Comparison of ENCODE assay signal across 12 cellular contexts in the genomic region with DNA sequence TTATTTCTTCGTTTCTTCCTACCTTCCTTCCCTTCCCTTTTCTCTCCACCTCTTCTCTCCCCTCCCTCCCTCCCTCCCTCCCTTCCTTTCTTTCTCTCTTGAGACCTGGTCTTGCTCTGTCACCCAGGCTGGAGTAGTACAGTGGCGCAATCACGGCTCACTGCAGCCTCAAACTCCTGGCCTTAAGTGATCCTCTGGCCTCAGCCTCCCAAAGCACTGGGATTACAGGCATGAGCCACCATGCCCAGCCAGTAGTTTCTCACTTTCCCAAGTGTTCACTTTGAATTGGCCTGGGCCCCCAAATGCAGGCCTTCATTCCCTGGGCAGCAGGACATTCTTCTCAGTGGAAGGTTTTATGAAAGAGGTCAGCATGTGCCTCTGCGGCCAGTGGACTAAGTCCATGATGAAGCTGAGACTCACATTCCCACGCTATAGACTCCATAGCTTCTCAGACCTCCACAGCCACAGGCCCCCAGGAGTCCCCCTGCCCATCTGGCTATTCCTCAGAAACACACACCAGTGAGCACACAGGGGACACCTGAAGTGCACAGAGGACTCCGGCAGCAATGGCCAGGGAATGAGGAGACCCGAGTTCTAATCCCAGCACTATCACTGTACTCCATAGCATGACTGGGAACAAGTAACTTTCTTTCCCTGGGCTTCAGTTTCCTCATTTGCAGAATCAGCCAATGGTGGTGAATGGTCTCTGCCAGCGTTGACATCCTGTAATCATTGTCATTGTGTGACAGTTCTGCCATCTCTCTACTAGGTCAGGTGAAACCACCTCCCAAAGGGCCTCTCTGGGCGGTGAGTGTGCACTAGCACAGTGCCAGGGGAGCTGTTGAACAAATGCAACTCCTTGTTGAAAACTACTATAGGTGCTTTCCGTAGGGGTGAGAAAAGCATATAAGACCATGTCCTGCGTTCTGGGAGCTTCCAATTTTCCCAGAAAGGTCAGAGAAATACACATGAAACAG.
"Had no signal": no experiment of that assay in that cellular context is flagged by ENCODE, and none has a peak within 500 bp of the region (broad histone marks: within the 10 kb centered on the region; RNA-seq: fewer than 3 reads in every experiment).

No MANE protein-coding gene starts in this region.

- H3K4me3 Mint-ChIP-seq: activated CD8-positive, alpha-beta memory T cell treated with anti-CD3 and anti-CD28 coated beads, Interleukin-2, amount 10 ng/mL, durations not matched to agents 7 days and 5 days; activated naive CD8-positive, alpha-beta T cell treated with anti-CD3 and anti-CD28 coated beads for 36 hours; activated T-cell treated with anti-CD3 and anti-CD28 coated beads, Interleukin-2, amount 50 U/mL, for 24 hours; mesothelial cell of epicardium had no signal

- H3K27ac Mint-ChIP-seq: activated CD8-positive, alpha-beta memory T cell treated with anti-CD3 and anti-CD28 coated beads, Interleukin-2, amount 10 ng/mL, durations not matched to agents 7 days and 5 days; activated naive CD8-positive, alpha-beta T cell treated with anti-CD3 and anti-CD28 coated beads for 36 hours; activated T-cell treated with anti-CD3 and anti-CD28 coated beads, Interleukin-2, amount 50 U/mL, for 24 hours; mesothelial cell of epicardium had no signal

- H3K36me3 Mint-ChIP-seq: activated CD8-positive, alpha-beta memory T cell treated with anti-CD3 and anti-CD28 coated beads, Interleukin-2, amount 10 ng/mL, durations not matched to agents 7 days and 5 days; activated naive CD8-positive, alpha-beta T cell treated with anti-CD3 and anti-CD28 coated beads for 36 hours; mesothelial cell of epicardium had no signal

- H3K27ac ChIP-seq: pancreas had no signal

- H3K27me3 Mint-ChIP-seq: activated CD8-positive, alpha-beta memory T cell treated with anti-CD3 and anti-CD28 coated beads, Interleukin-2, amount 10 ng/mL, durations not matched to agents 7 days and 5 days; activated naive CD8-positive, alpha-beta T cell treated with anti-CD3 and anti-CD28 coated beads for 36 hours; activated T-cell treated with anti-CD3 and anti-CD28 coated beads, Interleukin-2, amount 50 U/mL, for 24 hours had no signal

- H3K27me3 ChIP-seq: breast epithelium, pancreas had no signal

- H3K4me1 ChIP-seq: breast epithelium had no signal

- DNase-seq: activated CD4-positive, alpha-beta T cell treated with anti-CD3 and anti-CD28 coated beads, Interleukin-2, amount 50 U/mL, for 4 hours; activated CD4-positive, CD25-positive, alpha-beta regulatory T cell treated with anti-CD3 and anti-CD28 coated beads, Interleukin-2, amount 50 U/mL, for 72 hours; activated CD8-positive, alpha-beta memory T cell treated with anti-CD3 and anti-CD28 coated beads, Interleukin-2, amount 10 ng/mL, durations not matched to agents 7 days and 5 days; activated effector memory CD4-positive, alpha-beta T cell treated with anti-CD3 and anti-CD28 coated beads, Interleukin-2, amount 50 U/mL, for 16 hours; activated naive CD8-positive, alpha-beta T cell treated with anti-CD3 and anti-CD28 coated beads for 36 hours; activated T-cell treated with anti-CD3 and anti-CD28 coated beads, Interleukin-2, amount 50 U/mL, for 24 hours; foreskin melanocyte; pancreas; transverse colon had no signal

- H3K4me3 ChIP-seq: breast epithelium, pancreas, smooth muscle cell, transverse colon had no signal

- H3K9me3 Mint-ChIP-seq: activated naive CD8-positive, alpha-beta T cell treated with anti-CD3 and anti-CD28 coated beads for 36 hours; activated T-cell treated with anti-CD3 and anti-CD28 coated beads, Interleukin-2, amount 50 U/mL, for 24 hours; mesothelial cell of epicardium had no signal

- H3K36me3 ChIP-seq: breast epithelium, pancreas, transverse colon had no signal

- ATAC-seq: activated CD8-positive, alpha-beta memory T cell treated with anti-CD3 and anti-CD28 coated beads, Interleukin-2, amount 10 ng/mL, durations not matched to agents 7 days and 5 days; pancreas had no signal

- H3K4me1 Mint-ChIP-seq: activated CD8-positive, alpha-beta memory T cell treated with anti-CD3 and anti-CD28 coated beads, Interleukin-2, amount 10 ng/mL, durations not matched to agents 7 days and 5 days; activated naive CD8-positive, alpha-beta T cell treated with anti-CD3 and anti-CD28 coated beads for 36 hours had no signal

- H3K9me3 ChIP-seq: breast epithelium, pancreas, transverse colon had no signal
